Comparison of ENCODE assay signal across 12 cellular contexts in the genomic region with DNA sequence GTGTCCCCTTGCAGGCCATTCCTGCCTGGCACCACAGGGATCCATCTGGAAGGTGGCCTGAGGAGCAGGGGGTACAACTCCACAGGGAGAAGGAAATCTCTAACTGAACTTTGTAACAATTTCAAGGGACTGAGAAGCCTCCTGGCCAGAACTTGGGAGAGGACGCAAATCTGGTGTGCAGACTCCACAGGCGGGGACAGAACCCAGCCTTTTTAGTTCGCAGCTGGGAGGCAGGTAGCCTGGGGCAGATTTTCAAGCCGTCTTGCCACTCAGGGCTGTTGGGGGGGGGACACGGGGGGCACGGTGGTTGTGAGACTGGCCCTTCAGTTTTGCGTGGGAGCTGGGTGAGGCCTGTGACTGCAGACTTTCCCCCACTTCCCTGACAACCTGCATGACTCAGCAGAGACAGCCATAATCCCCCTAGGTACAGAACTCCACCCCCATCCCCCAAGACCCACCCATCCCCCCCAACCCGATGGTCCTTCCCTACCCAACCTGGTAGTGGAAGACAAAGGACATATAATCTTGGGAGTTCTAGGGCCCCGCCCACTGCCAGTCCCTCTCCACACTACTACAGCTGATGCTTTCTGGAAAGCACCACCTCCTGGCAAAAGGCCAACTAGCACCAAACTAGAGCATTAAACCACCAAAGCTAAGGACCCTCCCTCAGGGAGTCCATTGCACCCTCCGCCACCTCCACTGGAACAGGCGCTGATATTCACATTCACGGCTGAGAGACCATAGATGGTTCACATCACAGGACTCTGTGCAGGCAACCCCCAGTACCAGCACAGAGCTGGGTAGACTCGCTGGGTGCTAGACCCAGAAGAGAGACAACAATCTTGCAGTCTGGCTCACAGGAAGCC. TPM values are rescaled to one million over a fixed set of nuclear protein-coding genes. Genes with fewer than 3 reads are reported as not detected.
DNase-seq lines count a peak whose midpoint lies in the region; ATAC-seq and TF ChIP-seq lines count a peak whose summit lies in the region.
"Had no signal": no experiment of that assay in that cellular context is flagged by ENCODE, and none has a peak within 500 bp of the region (broad histone marks: within the 10 kb centered on the region; RNA-seq: fewer than 3 reads in every experiment).

No MANE protein-coding gene starts in this region.

- peak overlapping the region; percentile 73 for H3K27ac Mint-ChIP-seq in activated T-helper 17 cell treated with anti-CD3 and anti-CD28 coated beads, Interleukin-2, amount 50 U/mL, for 72 hours
- peak overlapping the region; percentile 88 for H3K27ac Mint-ChIP-seq in neural crest cell (ENCODE audit: unreplicated experiment)
- H3K27ac Mint-ChIP-seq: activated CD8-positive, alpha-beta memory T cell treated with anti-CD3 and anti-CD28 coated beads, Interleukin-2, amount 10 ng/mL, durations not matched to agents 7 days and 5 days had no signal

- H3K36me3 Mint-ChIP-seq in activated T-helper 17 cell treated with anti-CD3 and anti-CD28 coated beads, Interleukin-2, amount 50 U/mL, for 72 hours (ENCODE audit: low read depth) = peaks cover 31% of the 10 kb centered on the region
- peaks cover 25% of the 10 kb centered on the region for H3K36me3 Mint-ChIP-seq in neural crest cell (ENCODE audit: low read depth)
- H3K36me3 Mint-ChIP-seq: natural killer cell had no signal

- no peaks in the 10 kb centered on the region for H3K27me3 Mint-ChIP-seq in activated T-helper 17 cell treated with anti-CD3 and anti-CD28 coated beads, Interleukin-2, amount 50 U/mL, for 72 hours
- no peaks in the 10 kb centered on the region for H3K27me3 Mint-ChIP-seq in neural crest cell (ENCODE audit: low read depth)
- H3K27me3 Mint-ChIP-seq: activated CD8-positive, alpha-beta memory T cell treated with anti-CD3 and anti-CD28 coated beads, Interleukin-2, amount 10 ng/mL, durations not matched to agents 7 days and 5 days had no signal

- H3K4me3 Mint-ChIP-seq in activated T-helper 17 cell treated with anti-CD3 and anti-CD28 coated beads, Interleukin-2, amount 50 U/mL, for 72 hours = peak overlapping the region; percentile 46
- H3K4me3 Mint-ChIP-seq in neural crest cell = no peak overlapping the region
- H3K4me3 Mint-ChIP-seq: activated CD8-positive, alpha-beta memory T cell treated with anti-CD3 and anti-CD28 coated beads, Interleukin-2, amount 10 ng/mL, durations not matched to agents 7 days and 5 days; brain; natural killer cell had no signal

- no peak for TF ChIP-seq CTCF in neural crest cell (conservative IDR thresholded peaks at IDR 0.05)

- no peaks in the 10 kb centered on the region for H3K9me3 Mint-ChIP-seq in activated T-helper 17 cell treated with anti-CD3 and anti-CD28 coated beads, Interleukin-2, amount 50 U/mL, for 72 hours
- H3K9me3 Mint-ChIP-seq in neural crest cell = peaks cover 10% of the 10 kb centered on the region
- H3K9me3 Mint-ChIP-seq: natural killer cell had no signal

- CTCF ChIA-PET in HEK293T (lab: Yijun Ruan, JAX) = interaction anchor here (1.0 kb wide), 1 partner anchor 32 kb away, joined by 3 read pairs; no protein-coding TSS in a partner anchor

- peaks cover 54% of the 10 kb centered on the region for H3K4me1 Mint-ChIP-seq in activated T-helper 17 cell treated with anti-CD3 and anti-CD28 coated beads, Interleukin-2, amount 50 U/mL, for 72 hours
- peaks cover 26% of the 10 kb centered on the region for H3K4me1 Mint-ChIP-seq in neural crest cell

- DNase-seq in NCI-H345 (lab: John Stamatoyannopoulos, UW) = peak; percentile 11
- DNase-seq in NCI-H345 treated with DMSO at 0.1 percent for 48 hours (lab: John Stamatoyannopoulos, UW; ENCODE audit: unreplicated experiment) = no peak
- peak; percentile 3 for DNase-seq in HT-29 (ENCODE audit: low spot score)
- no peak for DNase-seq in neural crest cell (ENCODE audit: low read depth, low spot score)
- no peak for DNase-seq in activated CD8-positive, alpha-beta memory T cell treated with anti-CD3 and anti-CD28 coated beads, Interleukin-2, amount 50 U/mL, for 48 hours
- no peak for DNase-seq in HEK293T (ENCODE audit: extremely low spot score)
- DNase-seq: activated CD8-positive, alpha-beta memory T cell treated with anti-CD3 and anti-CD28 coated beads, Interleukin-2, amount 10 ng/mL, durations not matched to agents 7 days and 5 days; natural killer cell; NCI-H446 had no signal

- ATAC-seq in activated T-helper 17 cell treated with anti-CD3 and anti-CD28 coated beads, Interleukin-2, amount 50 U/mL, for 72 hours (replicated peaks) = peak; percentile 11
- no peak for ATAC-seq in HG03442 (IDR thresholded peaks at IDR 0.05; ENCODE audit: unreplicated experiment)
- ATAC-seq: activated CD8-positive, alpha-beta memory T cell treated with anti-CD3 and anti-CD28 coated beads, Interleukin-2, amount 10 ng/mL, durations not matched to agents 7 days and 5 days had no signal

- POLR2A ChIA-PET in HEK293T (lab: Yijun Ruan, JAX) = interaction anchor here (0.9 kb wide), 1 partner anchor 32 kb away, joined by 3 read pairs; no protein-coding TSS in a partner anchor

TF ChIP-seq in HEK293T, 16 proteins besides CTCF, POLR2A, EP300 and RAD21:
- TF ChIP-seq L3MBTL2 (conservative IDR thresholded peaks at IDR 0.05) = no peak

RNA-seq across cellular contexts. Expression of gene HUS1B, which starts 3.0 kb away (rescaled TPM):
- total RNA-seq in HT-29 (2014; rRNA removed; shearing (Covaris generic)) = 1.1 TPM in 1 of 2 replicates, not detected in the other
- 1 to 10 TPM; 1.8 to 2.4 TPM for total RNA-seq in activated T-helper 17 cell treated with anti-CD3 and anti-CD28 coated beads, Interleukin-2, amount 50 U/mL, for 72 hours
- 0.40 and 0.59 TPM in 2 replicates for total RNA-seq in neural crest cell

RNA-seq across cellular contexts. Expression of gene EXOC2, which starts 33.0 kb away (rescaled TPM):
- total RNA-seq in HT-29 (2014; rRNA removed; shearing (Covaris generic)) = 10.1 and 11.6 TPM in 2 replicates
- total RNA-seq in activated T-helper 17 cell treated with anti-CD3 and anti-CD28 coated beads, Interleukin-2, amount 50 U/mL, for 72 hours = 10 to 100 TPM; 44.1 to 46.9 TPM
- 22.6 and 24.9 TPM in 2 replicates for total RNA-seq in neural crest cell

Comparison
In these comparisons a context has a peak if more than half of its experiments do, and no peak if none do; other contexts are left out.
1. DNase-seq: peak in NCI-H345 (single experiment) and HT-29 (single experiment); none in NCI-H345 treated with DMSO at 0.1 percent for 48 hours (single experiment), neural crest cell (single experiment), activated CD8-positive, alpha-beta memory T cell treated with anti-CD3 and anti-CD28 coated beads, Interleukin-2, amount 50 U/mL, for 48 hours (single experiment) and HEK293T (single experiment).